ENCODE assay signal across 8 cellular contexts in the genomic region with DNA sequence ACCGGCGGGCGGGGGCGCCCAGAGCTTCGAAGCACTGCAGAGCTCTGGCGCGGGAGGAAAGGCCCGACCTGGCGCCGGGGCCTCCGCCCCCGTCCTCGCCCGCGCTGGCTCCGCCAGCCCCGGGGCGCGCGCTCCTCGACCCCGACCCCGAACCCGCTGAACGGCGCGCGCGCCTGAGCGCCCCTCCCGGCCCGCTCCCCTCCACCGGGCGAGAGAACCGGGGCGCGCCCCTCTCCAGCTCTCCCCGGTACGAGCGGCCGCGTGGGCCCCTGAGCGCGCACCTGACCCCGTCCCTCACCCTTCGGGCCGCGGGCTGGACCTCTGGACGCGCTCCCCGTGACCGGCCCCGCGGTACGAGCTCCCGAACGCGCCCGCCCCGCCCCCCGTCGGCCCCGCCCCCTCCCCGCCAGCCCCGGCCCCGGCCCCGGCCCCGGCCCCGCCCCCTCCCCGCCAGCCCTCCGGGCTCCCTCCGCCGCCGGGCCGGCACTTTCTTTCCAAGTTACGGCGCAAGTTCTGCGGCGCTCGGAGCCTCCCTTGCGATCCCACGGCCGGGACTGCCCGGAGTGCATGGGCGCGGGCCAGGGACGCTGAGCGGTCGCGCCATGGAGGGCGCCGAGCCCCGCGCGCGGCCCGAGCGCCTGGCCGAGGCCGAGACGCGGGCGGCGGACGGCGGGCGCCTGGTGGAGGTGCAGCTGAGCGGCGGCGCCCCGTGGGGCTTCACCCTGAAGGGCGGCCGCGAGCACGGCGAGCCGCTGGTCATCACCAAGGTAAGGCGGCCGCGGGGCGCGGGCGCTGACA. TPM values are rescaled to one million over a fixed set of nuclear protein-coding genes. Genes with fewer than 3 reads are reported as not detected.
A peak's percentile ranks its signal among the peaks of the same experiment; 100 is the strongest.
DNase-seq lines count a peak whose midpoint lies in the region; ATAC-seq, FAIRE-seq and TF ChIP-seq lines count a peak whose summit lies in the region.

A gene with protein sequence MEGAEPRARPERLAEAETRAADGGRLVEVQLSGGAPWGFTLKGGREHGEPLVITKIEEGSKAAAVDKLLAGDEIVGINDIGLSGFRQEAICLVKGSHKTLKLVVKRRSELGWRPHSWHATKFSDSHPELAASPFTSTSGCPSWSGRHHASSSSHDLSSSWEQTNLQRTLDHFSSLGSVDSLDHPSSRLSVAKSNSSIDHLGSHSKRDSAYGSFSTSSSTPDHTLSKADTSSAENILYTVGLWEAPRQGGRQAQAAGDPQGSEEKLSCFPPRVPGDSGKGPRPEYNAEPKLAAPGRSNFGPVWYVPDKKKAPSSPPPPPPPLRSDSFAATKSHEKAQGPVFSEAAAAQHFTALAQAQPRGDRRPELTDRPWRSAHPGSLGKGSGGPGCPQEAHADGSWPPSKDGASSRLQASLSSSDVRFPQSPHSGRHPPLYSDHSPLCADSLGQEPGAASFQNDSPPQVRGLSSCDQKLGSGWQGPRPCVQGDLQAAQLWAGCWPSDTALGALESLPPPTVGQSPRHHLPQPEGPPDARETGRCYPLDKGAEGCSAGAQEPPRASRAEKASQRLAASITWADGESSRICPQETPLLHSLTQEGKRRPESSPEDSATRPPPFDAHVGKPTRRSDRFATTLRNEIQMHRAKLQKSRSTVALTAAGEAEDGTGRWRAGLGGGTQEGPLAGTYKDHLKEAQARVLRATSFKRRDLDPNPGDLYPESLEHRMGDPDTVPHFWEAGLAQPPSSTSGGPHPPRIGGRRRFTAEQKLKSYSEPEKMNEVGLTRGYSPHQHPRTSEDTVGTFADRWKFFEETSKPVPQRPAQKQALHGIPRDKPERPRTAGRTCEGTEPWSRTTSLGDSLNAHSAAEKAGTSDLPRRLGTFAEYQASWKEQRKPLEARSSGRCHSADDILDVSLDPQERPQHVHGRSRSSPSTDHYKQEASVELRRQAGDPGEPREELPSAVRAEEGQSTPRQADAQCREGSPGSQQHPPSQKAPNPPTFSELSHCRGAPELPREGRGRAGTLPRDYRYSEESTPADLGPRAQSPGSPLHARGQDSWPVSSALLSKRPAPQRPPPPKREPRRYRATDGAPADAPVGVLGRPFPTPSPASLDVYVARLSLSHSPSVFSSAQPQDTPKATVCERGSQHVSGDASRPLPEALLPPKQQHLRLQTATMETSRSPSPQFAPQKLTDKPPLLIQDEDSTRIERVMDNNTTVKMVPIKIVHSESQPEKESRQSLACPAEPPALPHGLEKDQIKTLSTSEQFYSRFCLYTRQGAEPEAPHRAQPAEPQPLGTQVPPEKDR (N-terminal part only) (plus strand): TSS at position 486 of the 798 bp plus-strand sequence. CDS start 117 bp downstream, at position 603.

- no TSS peak for BruUV-seq in K562 (replicated peaks; lab: Mats Ljungman, UMichigan)

- no peaks in the 10 kb centered on the region for H3K9me3 Mint-ChIP-seq in T-helper 2 cell treated with Interferon-gamma antibody and Interleukin-4, amounts not matched to agents 5 μg/mL and 100 μg/mL, for 36 hours

- H3K4me1 Mint-ChIP-seq in T-helper 2 cell treated with Interferon-gamma antibody and Interleukin-4, amounts not matched to agents 5 μg/mL and 100 μg/mL, for 36 hours (ENCODE audit: low read depth) = no peaks in the 10 kb centered on the region

- H4K20me1 ChIP-seq in K562 (replicated peaks; ENCODE audit: control insufficient read depth, insufficient read depth, low read length) = no peaks in the 10 kb centered on the region

- H3K9me3 ChIP-seq in K562 (replicated peaks; ENCODE audit: control insufficient read depth, insufficient read depth, low read depth, low read length) (no peaks in the 10 kb centered on the region), subcutaneous abdominal adipose tissue (ENCODE audit: control insufficient read depth in 5 of 5, low read length in 5 of 5) (no peaks in the 10 kb centered on the region)

- 21% methylated on average over 21 of the region's 123 CpGs for WGBS in K562 (ENCODE audit: insufficient coverage, low coverage, missing lambda C conversion rate)

- TF ChIP-seq CTCF in K562 (IDR thresholded peaks at IDR 0.05 in 2 of 3, conservative IDR thresholded peaks at IDR 0.05 in 1 of 3; ENCODE audit: insufficient read depth in 2 of 3, low read depth in 1 of 3, low read length in 3 of 3) = no peak

- in situ Hi-C loops in K562 (cut with MboI) = no loop called here

- intact Hi-C loops in K562 (cut with micrococcal nuclease) = no loop called here

- H3K36me3 Mint-ChIP-seq in T-helper 2 cell treated with Interferon-gamma antibody and Interleukin-4, amounts not matched to agents 5 μg/mL and 100 μg/mL, for 36 hours (ENCODE audit: low read depth) = no peaks in the 10 kb centered on the region

- ATAC-seq in K562 (no peak), HG02798 (IDR thresholded peaks at IDR 0.05; ENCODE audit: poor library complexity, unreplicated experiment) (no peak)

- FAIRE-seq in K562 (lab: Jason Lieb, UNC) = no peak

- TF ChIP-seq EP300 in K562 (IDR thresholded peaks at IDR 0.05; ENCODE audit: low read length) = no peak

- peak within 1 kb of the TSS; percentile 57 for H3K4me3 Mint-ChIP-seq in T-helper 2 cell treated with Interferon-gamma antibody and Interleukin-4, amounts not matched to agents 5 μg/mL and 100 μg/mL, for 36 hours

- no peak for TF ChIP-seq RAD21 in K562 (CRISPR knock-in tag; conservative IDR thresholded peaks at IDR 0.05 in 1 of 2, IDR thresholded peaks at IDR 0.05 in 1 of 2)

- no peak within 1 kb of the TSS for H3K27ac ChIP-seq in K562 (ENCODE audit: extremely low read depth, low read depth, low read length)
- no peak within 1 kb of the TSS for H3K27ac ChIP-seq in subcutaneous abdominal adipose tissue (ENCODE audit: low read depth, low read length)

- no peak within 1 kb of the TSS for H2AFZ ChIP-seq in K562 (ENCODE audit: low read depth, low read length)

- no peaks in the 10 kb centered on the region for H3K9me1 ChIP-seq in K562 (ENCODE audit: control insufficient read depth, insufficient read depth, low read length)

- DNase-seq in T-helper 2 cell treated with Interferon-gamma antibody and Interleukin-4, amounts not matched to agents 5 μg/mL and 100 μg/mL, for 36 hours (ENCODE audit: low spot score) = no peak
- no peak for DNase-seq in T-helper 2 cell
- DNase-seq in K562 (ENCODE audit: extremely low read depth in 1 of 4, low spot score in 3 of 4) = peak in 3 of 4 experiments; percentile 14 to 37 (median 27)
- peak; percentile 29 for DNase-seq in kidney tubule cell (ENCODE audit: low spot score)
- no peak for DNase-seq in SKM-1 treated with dmso at 0.1 percent for 144 hours (lab: John Stamatoyannopoulos, UW; ENCODE audit: unreplicated experiment)
- DNase-seq in OCI-M1 (lab: John Stamatoyannopoulos, UW) = no peak

- H3K9ac ChIP-seq in K562 (ENCODE audit: insufficient read depth in 1 of 2, low read depth in 2 of 2, low read length in 2 of 2) (no peak within 1 kb of the TSS), subcutaneous abdominal adipose tissue (ENCODE audit: low read length in 5 of 5) (peak within 1 kb of the TSS in 1 of 5 donors; percentile 1)

- POLR2A ChIA-PET in K562 (lab: Yijun Ruan, JAX) = no interaction called here

- H3K27me3 ChIP-seq in K562 (ENCODE audit: control insufficient read depth in 2 of 2, insufficient read depth in 2 of 2, low read length in 2 of 2) (peaks cover 0 to 6% of the 10 kb centered on the region in 2 experiments; a peak in 3 of 5 replicates), subcutaneous abdominal adipose tissue (ENCODE audit: control insufficient read depth in 5 of 5, insufficient read depth in 4 of 5, low read length in 5 of 5) (peaks cover 13 to 40% (median 25%) of the 10 kb centered on the region in 5 donors)

- no peak within 1 kb of the TSS for H3K4me2 ChIP-seq in K562 (ENCODE audit: insufficient read depth, low read length)

- no peak within 1 kb of the TSS for H3K27ac Mint-ChIP-seq in T-helper 2 cell treated with Interferon-gamma antibody and Interleukin-4, amounts not matched to agents 5 μg/mL and 100 μg/mL, for 36 hours

- peaks cover 0 to 7% of the 10 kb centered on the region in 2 experiments; a peak in 1 of 5 replicates for H3K4me1 ChIP-seq in K562 (replicated peaks in 1 of 2; ENCODE audit: control insufficient read depth in 2 of 2, insufficient read depth in 2 of 2, low read length in 2 of 2)
- H3K4me1 ChIP-seq in subcutaneous abdominal adipose tissue (ENCODE audit: control insufficient read depth in 5 of 5, insufficient read depth in 5 of 5, low read length in 5 of 5) = peaks cover 0 to 7% (median 5%) of the 10 kb centered on the region in 5 donors

- H3K79me2 ChIP-seq in K562 (ENCODE audit: control insufficient read depth, insufficient read depth, low read length) = no peaks in the 10 kb centered on the region

- CTCF ChIA-PET in K562 (lab: Yijun Ruan, JAX; ENCODE audit: low intra/inter-chr PET ratio) = no interaction called here

- H3K36me3 ChIP-seq in K562 (ENCODE audit: control insufficient read depth, insufficient read depth, low read length) = no peaks in the 10 kb centered on the region
- no peaks in the 10 kb centered on the region for H3K36me3 ChIP-seq in subcutaneous abdominal adipose tissue (ENCODE audit: control insufficient read depth in 5 of 5, insufficient read depth in 5 of 5, low read length in 5 of 5)

- peaks cover 47% of the 10 kb centered on the region for H3K27me3 Mint-ChIP-seq in T-helper 2 cell treated with Interferon-gamma antibody and Interleukin-4, amounts not matched to agents 5 μg/mL and 100 μg/mL, for 36 hours (ENCODE audit: low read depth)

- H3K4me3 ChIP-seq in K562 (no peak within 1 kb of the TSS), subcutaneous abdominal adipose tissue (ENCODE audit: low read depth in 1 of 5, low read length in 5 of 5) (peak within 1 kb of the TSS; percentile 7 to 48 (median 46))

- TF ChIP-seq POLR2A in K562 (conservative IDR thresholded peaks at IDR 0.05) = no peak

TF ChIP-seq in K562, 482 proteins besides CTCF, POLR2A, EP300 and RAD21 (continues in another document):
- TF ChIP-seq HDAC2 (IDR thresholded peaks at IDR 0.05) (no peak), POLR2G (IDR thresholded peaks at IDR 0.05; ENCODE audit: low read depth, low read length) (no peak)

RNA-seq across cellular contexts. Expression of the gene that starts here (rescaled TPM):
- total RNA-seq in K562 (2011; cell fraction: chromatin; rRNA removed; ENCODE audit: low replicate concordance) = not detected in 2 replicates
- under 0.01 TPM in 1 of 2 replicates, not detected in the other for total RNA-seq in K562 (2011; cell fraction: nucleolus; rRNA removed)
- not detected in 2 replicates for total RNA-seq in K562 (2011; cell fraction: nucleoplasm; rRNA removed)
- not detected in 2 replicates for total RNA-seq in K562 (2014; rRNA removed)
- not detected in 2 replicates for total RNA-seq in K562 (2014; rRNA removed; fragmentation: Illumina TruSeq; extraction: Trizol)
- total RNA-seq in K562 (2015; rRNA removed; fragmentation: Illumina TruSeq; extraction: Trizol) = not detected in 2 replicates
- not detected in 2 replicates for total RNA-seq in K562 (2021)
- not detected in 2 replicates for polyA plus RNA-seq in K562 (2011; rRNA removed)
- 0.01 TPM in 1 of 2 replicates, not detected in the other for polyA plus RNA-seq in K562 (2011; cell fraction: cytosol; rRNA removed)
- not detected in 2 replicates for polyA plus RNA-seq in K562 (2011; cell fraction: nucleus; rRNA removed)
- not detected in 2 replicates for polyA plus RNA-seq in K562 (2012)
- polyA plus RNA-seq in K562 (2014; fragmentation: Illumina TruSeq; extraction: Trizol) = not detected in 2 replicates
- polyA plus RNA-seq in K562 (2014; fragmentation: Nextera tagmentation; extraction: Ambion mirVana) = not detected
- polyA plus RNA-seq in K562 (2014; rRNA removed) = not detected in 2 replicates
- polyA minus RNA-seq in K562 (2011; rRNA and poly(A)+ RNA removed) = not detected in 2 replicates
- not detected in 2 replicates for polyA minus RNA-seq in K562 (2011; cell fraction: cytosol; rRNA and poly(A)+ RNA removed)
- not detected in 2 replicates for polyA minus RNA-seq in K562 (2011; cell fraction: nucleus; rRNA and poly(A)+ RNA removed)

Comparison
In these comparisons a context has a peak if more than half of its experiments do, and no peak if none do; other contexts are left out.
1. Peak in DNase-seq in K562; RNA of the gene not detected or under 1 TPM.